ENCODE assay signal across 11 cellular contexts in the genomic region with DNA sequence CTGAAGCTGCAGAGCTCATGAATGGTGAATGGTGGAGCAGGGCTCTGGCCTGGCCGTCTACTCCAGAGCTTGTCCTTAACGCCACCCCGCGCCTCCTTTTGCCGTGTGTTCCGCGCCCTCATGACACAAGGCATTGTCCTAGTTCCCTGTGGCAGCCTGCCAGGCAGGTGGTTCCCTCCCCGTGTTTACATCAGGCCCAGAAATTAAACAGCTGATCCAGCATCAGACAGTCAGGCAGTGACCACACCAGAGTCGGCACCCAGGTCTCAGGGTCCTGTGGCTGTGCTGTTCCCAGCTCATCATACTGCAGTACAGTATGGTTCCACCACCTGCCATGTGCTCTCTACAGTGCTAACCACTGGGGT.
DNase-seq lines count a peak whose midpoint lies in the region; ATAC-seq and TF ChIP-seq lines count a peak whose summit lies in the region.
"Had no signal": no experiment of that assay in that cellular context is flagged by ENCODE, and none has a peak within 500 bp of the region (broad histone marks: within the 10 kb centered on the region; RNA-seq: fewer than 3 reads in every experiment).

No MANE protein-coding gene starts in this region.

- peaks cover 0 to 19% (median 0%) of the 10 kb centered on the region in 11 experiments; a peak in 5 of 22 replicates for H4K20me1 ChIP-seq in BLaER1 treated with 17β-estradiol and CSF1 and Interleukin-3, amounts not matched to agents 10 nM and 100 nM

- peak overlapping the region in 7 of 11 experiments; percentile 64 to 80 (median 71); a peak in 12 of 22 replicates for H3K27ac ChIP-seq in BLaER1 treated with 17β-estradiol and CSF1 and Interleukin-3, amounts not matched to agents 10 nM and 100 nM
- H3K27ac ChIP-seq in layer of hippocampus (ENCODE audit: low read depth, low read length) (peak overlapping the region; percentile 75), lower lobe of right lung (no peak overlapping the region)
- H3K27ac ChIP-seq: esophagus squamous epithelium had no signal

- no peak overlapping the region for H3K4me3 Mint-ChIP-seq in Caco-2 (ENCODE audit: unreplicated experiment)
- H3K4me3 Mint-ChIP-seq in activated CD4-positive, alpha-beta memory T cell treated with anti-CD3 and anti-CD28 coated beads for 36 hours: no peak overlapping the region

- no peaks in the 10 kb centered on the region for H3K36me3 ChIP-seq in BLaER1 treated with 17β-estradiol and CSF1 and Interleukin-3, amounts not matched to agents 10 nM and 100 nM
- H3K36me3 ChIP-seq in Caco-2 (ENCODE audit: control insufficient read depth, insufficient read depth, low read length) (peaks cover 5% of the 10 kb centered on the region), lower lobe of right lung (no peaks in the 10 kb centered on the region)
- H3K36me3 ChIP-seq: esophagus squamous epithelium had no signal

- peak overlapping the region in 1 of 10 experiments; percentile 9; a peak in 1 of 20 replicates for H3K4me3 ChIP-seq in BLaER1 treated with 17β-estradiol and CSF1 and Interleukin-3, amounts not matched to agents 10 nM and 100 nM
- no peak overlapping the region for H3K4me3 ChIP-seq in Caco-2 (ENCODE audit: low read depth, low read length)
- no peak overlapping the region for H3K4me3 ChIP-seq in lower lobe of right lung
- H3K4me3 ChIP-seq: esophagus squamous epithelium had no signal

- no peaks in the 10 kb centered on the region for H3K27me3 Mint-ChIP-seq in Caco-2 (ENCODE audit: insufficient read depth, unreplicated experiment)
- no peaks in the 10 kb centered on the region for H3K27me3 Mint-ChIP-seq in activated CD4-positive, alpha-beta memory T cell treated with anti-CD3 and anti-CD28 coated beads for 36 hours

- H3K36me3 Mint-ChIP-seq in Caco-2 (ENCODE audit: insufficient read depth, unreplicated experiment): peaks cover 33% of the 10 kb centered on the region
- peaks cover 2% of the 10 kb centered on the region for H3K36me3 Mint-ChIP-seq in activated CD4-positive, alpha-beta memory T cell treated with anti-CD3 and anti-CD28 coated beads for 36 hours

- peaks cover 0 to 10% (median 0%) of the 10 kb centered on the region in 11 experiments; a peak in 2 of 22 replicates for H3K27me3 ChIP-seq in BLaER1 treated with 17β-estradiol and CSF1 and Interleukin-3, amounts not matched to agents 10 nM and 100 nM
- H3K27me3 ChIP-seq in Caco-2 (replicated peaks; ENCODE audit: control insufficient read depth, insufficient read depth, low read length) (no peaks in the 10 kb centered on the region), layer of hippocampus (ENCODE audit: control insufficient read depth, insufficient read depth, low read length) (no peaks in the 10 kb centered on the region), lower lobe of right lung (ENCODE audit: low read depth) (no peaks in the 10 kb centered on the region)
- H3K27me3 ChIP-seq: esophagus squamous epithelium had no signal

- peak overlapping the region; percentile 90 to 99 (median 95) for H3K4me2 ChIP-seq in BLaER1 treated with 17β-estradiol and CSF1 and Interleukin-3, amounts not matched to agents 10 nM and 100 nM

- peak overlapping the region in 7 of 11 experiments; percentile 59 to 73 (median 70); a peak in 8 of 22 replicates for H3K9ac ChIP-seq in BLaER1 treated with 17β-estradiol and CSF1 and Interleukin-3, amounts not matched to agents 10 nM and 100 nM

- CTCF ChIA-PET in Caco-2 (lab: Charles Lee): no interaction called here
- CTCF ChIA-PET in activated CD4-positive, alpha-beta memory T cell treated with anti-CD3 and anti-CD28 coated beads for 36 hours (lab: Charles Lee): interaction anchor here (0.7 to 3.5 kb wide), 10 partner anchors 11 to 331 kb away, joined by 3 to 36 read pairs (median 4); no protein-coding TSS in a partner anchor

- H3K9me3 Mint-ChIP-seq in Caco-2 (ENCODE audit: unreplicated experiment): no peaks in the 10 kb centered on the region
- H3K9me3 Mint-ChIP-seq in activated CD4-positive, alpha-beta memory T cell treated with anti-CD3 and anti-CD28 coated beads for 36 hours: no peaks in the 10 kb centered on the region

- intact Hi-C loops in Caco-2 (cut with micrococcal nuclease; ENCODE audit: unreplicated experiment): no loop called here
- intact Hi-C loops in activated CD4-positive, alpha-beta memory T cell treated with anti-CD3 and anti-CD28 coated beads for 36 hours (cut with micrococcal nuclease): no loop called here
- intact Hi-C loops in lower lobe of right lung (cut with DNase I): no loop called here

- DNase-seq in Caco-2 (no peak), NCI-H446 (lab: John Stamatoyannopoulos, UW) (no peak), DMS53 (lab: John Stamatoyannopoulos, UW) (no peak), lower lobe of right lung (no peak)
- no peak for DNase-seq in activated CD4-positive, alpha-beta memory T cell treated with anti-CD3 and anti-CD28 coated beads for 36 hours
- DNase-seq: esophagus squamous epithelium, NCI-H187, Right ventricle myocardium superior had no signal

- peak overlapping the region; percentile 45 for H3K27ac Mint-ChIP-seq in Caco-2 (ENCODE audit: unreplicated experiment)
- peak overlapping the region; percentile 99 for H3K27ac Mint-ChIP-seq in activated CD4-positive, alpha-beta memory T cell treated with anti-CD3 and anti-CD28 coated beads for 36 hours

- ATAC-seq in GM19463 (IDR thresholded peaks at IDR 0.05; ENCODE audit: unreplicated experiment) (no peak), lower lobe of right lung (no peak)

- peaks cover 49 to 94% (median 85%) of the 10 kb centered on the region in 10 experiments for H3K4me1 ChIP-seq in BLaER1 treated with 17β-estradiol and CSF1 and Interleukin-3, amounts not matched to agents 10 nM and 100 nM
- H3K4me1 ChIP-seq in Caco-2 (peaks cover 28% of the 10 kb centered on the region), lower lobe of right lung (peaks cover 30% of the 10 kb centered on the region)

- TF ChIP-seq CTCF in Caco-2 (IDR thresholded peaks at IDR 0.05; ENCODE audit: insufficient read depth in 1 of 2, low read depth in 1 of 2, low read length in 1 of 2, severe bottlenecking in 1 of 2, unreplicated experiment in 1 of 2) (no peak), lower lobe of right lung (IDR thresholded peaks at IDR 0.05) (no peak)

- POLR2A ChIA-PET in Caco-2 (lab: Charles Lee): no interaction called here
- POLR2A ChIA-PET in activated CD4-positive, alpha-beta memory T cell treated with anti-CD3 and anti-CD28 coated beads for 36 hours (lab: Charles Lee): interaction anchor here (0.7 to 3.7 kb wide), 3 partner anchors 17 to 72 kb away, joined by 3 to 39 read pairs (median 3); no protein-coding TSS in a partner anchor

- H3K4me1 Mint-ChIP-seq in Caco-2 (ENCODE audit: low read depth, unreplicated experiment): peaks cover 12% of the 10 kb centered on the region
- H3K4me1 Mint-ChIP-seq in activated CD4-positive, alpha-beta memory T cell treated with anti-CD3 and anti-CD28 coated beads for 36 hours (ENCODE audit: low read depth): peaks cover 56% of the 10 kb centered on the region

- BruUV-seq in Caco-2 (replicated peaks; lab: Mats Ljungman, UMichigan): no TSS peak

- H3K9me3 ChIP-seq in BLaER1 treated with 17β-estradiol and CSF1 and Interleukin-3, amounts not matched to agents 10 nM and 100 nM (replicated peaks in 1 of 11): no peaks in the 10 kb centered on the region
- H3K9me3 ChIP-seq in Caco-2: no peaks in the 10 kb centered on the region
- no peaks in the 10 kb centered on the region for H3K9me3 ChIP-seq in lower lobe of right lung
- H3K9me3 ChIP-seq: esophagus squamous epithelium had no signal
